Comparison of ENCODE assay signal across 21 cellular contexts in the genomic region with DNA sequence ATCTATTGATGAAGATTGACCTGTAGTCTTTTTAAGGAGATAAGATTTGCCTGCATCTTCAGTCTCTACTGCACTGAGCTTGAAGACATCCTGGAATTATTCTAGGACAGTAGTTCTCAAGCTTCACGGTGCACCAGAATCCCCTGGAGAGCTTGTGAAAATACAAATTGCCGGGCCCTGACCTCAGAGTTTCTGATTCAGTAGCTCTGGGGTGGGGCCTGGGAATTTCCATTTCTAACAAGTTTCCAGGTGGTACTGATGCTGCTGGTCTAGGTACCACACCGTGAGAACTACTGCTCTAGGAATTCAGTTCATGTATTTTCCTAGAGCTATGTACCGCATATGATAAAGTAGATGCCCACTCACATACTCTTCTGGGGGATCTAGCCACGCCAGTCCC.
DNase-seq lines count a peak whose midpoint lies in the region; ATAC-seq and TF ChIP-seq lines count a peak whose summit lies in the region.
"Had no signal": no experiment of that assay in that cellular context is flagged by ENCODE, and none has a peak within 500 bp of the region (broad histone marks: within the 10 kb centered on the region; RNA-seq: fewer than 3 reads in every experiment).

No MANE protein-coding gene starts in this region.

- H3K36me3 ChIP-seq in BLaER1 treated with 17β-estradiol and CSF1 and Interleukin-3, amounts not matched to agents 10 nM and 100 nM, result no peaks in the 10 kb centered on the region
- H3K36me3 ChIP-seq in SJCRH30, result no peaks in the 10 kb centered on the region
- no peaks in the 10 kb centered on the region for H3K36me3 ChIP-seq in neural progenitor cell
- H3K36me3 ChIP-seq: BE2C, HAP-1 had no signal

- H4K20me1 ChIP-seq in BLaER1 treated with 17β-estradiol and CSF1 and Interleukin-3, amounts not matched to agents 10 nM and 100 nM, result no peaks in the 10 kb centered on the region
- H4K20me1 ChIP-seq in neural progenitor cell (ENCODE audit: low read depth), result no peaks in the 10 kb centered on the region

- H3K27ac Mint-ChIP-seq in neural progenitor cell, result peak overlapping the region; percentile 87
- H3K27ac Mint-ChIP-seq: CD8-positive, alpha-beta T cell; GM23338; HFFc6 had no signal

- no peaks in the 10 kb centered on the region for H3K36me3 Mint-ChIP-seq in neural progenitor cell
- H3K36me3 Mint-ChIP-seq: CD4-positive, CD25-positive, alpha-beta regulatory T cell; CD8-positive, alpha-beta T cell had no signal

- no peak for ATAC-seq in GM19467 (IDR thresholded peaks at IDR 0.05; ENCODE audit: unreplicated experiment)
- ATAC-seq in HG02588 (IDR thresholded peaks at IDR 0.05; ENCODE audit: unreplicated experiment), result no peak
- ATAC-seq: A549; CD8-positive, alpha-beta T cell; GM23338 had no signal

- no peak for TF ChIP-seq CTCF in neural progenitor cell (IDR thresholded peaks at IDR 0.05)

- H3K9me3 ChIP-seq in BLaER1 treated with 17β-estradiol and CSF1 and Interleukin-3, amounts not matched to agents 10 nM and 100 nM (replicated peaks in 1 of 11), result peaks cover 0 to 20% (median 13%) of the 10 kb centered on the region in 11 experiments; a peak in 17 of 22 replicates
- peaks cover 8% of the 10 kb centered on the region; the same call in 1 of the 2 replicates for H3K9me3 ChIP-seq in SJCRH30 (replicated peaks)
- no peaks in the 10 kb centered on the region for H3K9me3 ChIP-seq in neural progenitor cell (ENCODE audit: low read depth)
- H3K9me3 ChIP-seq: BE2C, Caco-2, HAP-1 had no signal

- no peak overlapping the region for H2AFZ ChIP-seq in neural progenitor cell (replicated peaks)
- H2AFZ ChIP-seq: GM23338 had no signal

- H3K4me2 ChIP-seq in BLaER1 treated with 17β-estradiol and CSF1 and Interleukin-3, amounts not matched to agents 10 nM and 100 nM, result peak overlapping the region in 7 of 11 experiments; percentile 5 to 54 (median 32); a peak in 9 of 22 replicates
- H3K4me2 ChIP-seq in neural progenitor cell, result no peak overlapping the region
- H3K4me2 ChIP-seq: A549, GM23338 had no signal

- no peak overlapping the region for H3K9ac ChIP-seq in BLaER1 treated with 17β-estradiol and CSF1 and Interleukin-3, amounts not matched to agents 10 nM and 100 nM
- no peak overlapping the region for H3K9ac ChIP-seq in neural progenitor cell

- DNase-seq in SJCRH30 (no peak), neural progenitor cell (ENCODE audit: low spot score) (no peak), inferior parietal cortex (ENCODE audit: extremely low spot score) (no peak)
- no peak for DNase-seq in stimulated activated CD4-positive, alpha-beta T cell treated with anti-CD3 and anti-CD28 coated beads, Interleukin-1b, Interleukin-23, amount 100 ng/mL, for 48 hours
- DNase-seq: 8988T; ACHN; AML-193; BE2C; Caco-2; CD4-positive, CD25-positive, alpha-beta regulatory T cell; CD8-positive, alpha-beta T cell; DMS153; DND-41; HFFc6 had no signal

- H3K27ac ChIP-seq in BLaER1 treated with 17β-estradiol and CSF1 and Interleukin-3, amounts not matched to agents 10 nM and 100 nM, result no peak overlapping the region
- peak overlapping the region; percentile 38; the same call in 1 of the 2 replicates for H3K27ac ChIP-seq in SJCRH30
- H3K27ac ChIP-seq in neural progenitor cell, result no peak overlapping the region
- H3K27ac ChIP-seq: A549, C4-2B had no signal

- H3K4me3 Mint-ChIP-seq in neural progenitor cell, result no peak overlapping the region
- H3K4me3 Mint-ChIP-seq: CD4-positive, CD25-positive, alpha-beta regulatory T cell; CD8-positive, alpha-beta T cell; GM23338; HFFc6 had no signal

- peaks cover 8% of the 10 kb centered on the region for H3K27me3 Mint-ChIP-seq in neural progenitor cell (ENCODE audit: insufficient read depth, low read depth)

- H3K4me3 ChIP-seq in BLaER1 treated with 17β-estradiol and CSF1 and Interleukin-3, amounts not matched to agents 10 nM and 100 nM, result no peak overlapping the region
- no peak overlapping the region for H3K4me3 ChIP-seq in SJCRH30
- no peak overlapping the region for H3K4me3 ChIP-seq in neural progenitor cell
- H3K4me3 ChIP-seq: A549, GM23338, HAP-1 had no signal

- peaks cover 12% of the 10 kb centered on the region for H3K4me1 Mint-ChIP-seq in neural progenitor cell

- no peaks in the 10 kb centered on the region for H3F3A ChIP-seq in neural progenitor cell (ENCODE audit: low read depth)

- no peaks in the 10 kb centered on the region for H3K27me3 ChIP-seq in BLaER1 treated with 17β-estradiol and CSF1 and Interleukin-3, amounts not matched to agents 10 nM and 100 nM
- H3K27me3 ChIP-seq in SJCRH30, result no peaks in the 10 kb centered on the region
- no peaks in the 10 kb centered on the region for H3K27me3 ChIP-seq in neural progenitor cell
- H3K27me3 ChIP-seq: BE2C had no signal

- no peaks in the 10 kb centered on the region for H3K79me2 ChIP-seq in neural progenitor cell (ENCODE audit: low read depth)

- peaks cover 5 to 38% (median 20%) of the 10 kb centered on the region in 10 experiments for H3K4me1 ChIP-seq in BLaER1 treated with 17β-estradiol and CSF1 and Interleukin-3, amounts not matched to agents 10 nM and 100 nM
- H3K4me1 ChIP-seq in SJCRH30, result peaks cover 17% of the 10 kb centered on the region
- peaks cover 4% of the 10 kb centered on the region for H3K4me1 ChIP-seq in neural progenitor cell
- H3K4me1 ChIP-seq: A549, BE2C, Caco-2, HAP-1 had no signal

- H3K9me3 Mint-ChIP-seq in neural progenitor cell, result peaks cover 2% of the 10 kb centered on the region
